8 cellular contexts compared by ENCODE assay signal in the genomic region with DNA sequence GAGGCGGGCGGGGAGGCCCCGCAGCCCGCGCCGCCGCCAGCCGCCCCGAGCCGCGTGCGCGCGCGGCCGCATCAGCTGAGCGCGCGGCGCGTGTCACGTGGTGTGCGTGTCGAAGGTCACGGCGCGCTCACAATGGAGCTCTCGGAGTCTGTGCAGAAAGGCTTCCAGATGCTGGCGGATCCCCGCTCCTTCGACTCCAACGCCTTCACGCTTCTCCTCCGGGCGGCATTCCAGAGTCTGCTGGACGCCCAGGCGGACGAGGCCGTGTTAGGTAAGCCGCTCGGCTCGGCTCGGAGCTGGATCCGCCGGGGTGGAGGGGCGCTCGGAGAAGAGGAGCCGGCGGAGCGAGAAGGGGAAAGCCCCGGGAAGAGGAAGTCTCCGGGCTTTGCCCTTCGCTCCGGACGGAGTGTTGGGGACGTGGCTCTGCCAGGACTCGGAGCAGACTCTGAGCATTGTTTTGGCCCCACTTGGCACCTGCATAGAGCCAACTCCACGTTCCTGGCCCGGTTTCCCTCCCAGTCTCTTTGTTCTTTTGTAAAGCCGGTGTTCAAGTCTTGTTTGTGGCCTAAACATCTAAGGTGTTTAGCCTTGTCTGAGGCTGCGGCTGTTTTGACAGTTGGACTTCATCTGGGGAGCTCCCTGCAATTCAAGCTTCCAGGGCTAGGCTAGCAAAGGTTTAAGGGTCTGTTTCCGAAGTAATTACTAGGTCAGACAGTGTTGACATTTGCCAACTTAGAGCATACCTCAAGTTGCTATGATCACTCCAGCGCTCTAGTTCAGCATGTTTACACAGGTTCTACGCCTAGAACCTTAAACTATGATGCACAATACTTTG. TPM values are rescaled to one million over a fixed set of nuclear protein-coding genes. Genes with fewer than 3 reads are reported as not detected.
DNase-seq lines count a peak whose midpoint lies in the region; ATAC-seq and TF ChIP-seq lines count a peak whose summit lies in the region.

A gene (plus strand): TSS at position 103 of the 835 bp plus-strand sequence. CDS start 30 bp downstream, at position 133.

- H3K27me3 ChIP-seq in BE2C (no peaks in the 10 kb centered on the region), dorsolateral prefrontal cortex (no peaks in the 10 kb centered on the region), liver (ENCODE audit: control insufficient read depth in 4 of 4, insufficient read depth in 4 of 4, low read length in 3 of 4) (no peaks in the 10 kb centered on the region)

- WGBS in liver, result under 1% methylated on average over 64 of the region's 64 CpGs

- peak within 1 kb of the TSS; percentile 89 to 98 for H3K9ac ChIP-seq in liver (ENCODE audit: low read depth in 1 of 2, low read length in 2 of 2)

- DNase-seq in BE2C (peak; percentile 84), NCI-H526 treated with DMSO at 0.1 percent for 48 hours (lab: John Stamatoyannopoulos, UW) (peak; percentile 74), dorsolateral prefrontal cortex (peak; percentile 78 to 91 (median 88))
- DNase-seq in activated CD4-positive, alpha-beta T cell treated with anti-CD3 and anti-CD28 coated beads, Interleukin-2, amount 50 U/mL, for 1 hour, result peak; percentile 75
- DNase-seq in stimulated activated CD4-positive, alpha-beta T cell treated with anti-CD3 and anti-CD28 coated beads, Interleukin-4, amount 100 ng/mL, for 48 hours (ENCODE audit: low read depth in 2 of 2), result peak; percentile 63 to 73

- H3K36me3 ChIP-seq in BE2C (no peaks in the 10 kb centered on the region), liver (ENCODE audit: control insufficient read depth in 4 of 4, insufficient read depth in 3 of 4, low read depth in 1 of 4, low read length in 3 of 4) (no peaks in the 10 kb centered on the region)

- TF ChIP-seq RAD21 in liver (IDR thresholded peaks at IDR 0.05), result peak in 1 of 2 donors; percentile 34

- ATAC-seq in GM18909 (IDR thresholded peaks at IDR 0.05; ENCODE audit: poor library complexity, unreplicated experiment) (peak; percentile 66), HG03135 (IDR thresholded peaks at IDR 0.05; ENCODE audit: unreplicated experiment) (peak; percentile 59)

- intact Hi-C loops in dorsolateral prefrontal cortex (cut with DNase I), result loop anchor here (1.0 to 5.0 kb wide), 3 partner anchors 64 to 314 kb away; a partner anchor contains a TSS

- H3K4me1 ChIP-seq in BE2C (no peaks in the 10 kb centered on the region), liver (ENCODE audit: control insufficient read depth in 4 of 4, insufficient read depth in 4 of 4, low read length in 3 of 4) (peaks cover 0 to 34% (median 19%) of the 10 kb centered on the region in 4 donors)

- peak within 1 kb of the TSS; percentile 94 for H3K4me3 ChIP-seq in BE2C (ENCODE audit: low read depth, low read length)
- peak within 1 kb of the TSS; percentile 63 to 98 (median 90) for H3K4me3 ChIP-seq in dorsolateral prefrontal cortex
- H3K4me3 ChIP-seq in liver (ENCODE audit: low read depth in 1 of 3, low read length in 3 of 3), result peak within 1 kb of the TSS; percentile 81 to 96 (median 87)

- H3K27ac ChIP-seq in dorsolateral prefrontal cortex (peak within 1 kb of the TSS; percentile 90 to 99 (median 97)), liver (ENCODE audit: low read depth in 1 of 2, low read length in 2 of 2) (peak within 1 kb of the TSS; percentile 73 to 91)

- no peaks in the 10 kb centered on the region for H3K9me3 ChIP-seq in BE2C
- no peaks in the 10 kb centered on the region for H3K9me3 ChIP-seq in liver (ENCODE audit: control insufficient read depth in 4 of 4, low read length in 3 of 4)

- TF ChIP-seq CTCF in BE2C (IDR thresholded peaks at IDR 0.05; ENCODE audit: low read depth, low read length) (no peak), dorsolateral prefrontal cortex (IDR thresholded peaks at IDR 0.05 in 54 of 56, conservative IDR thresholded peaks at IDR 0.05 in 2 of 56; ENCODE audit: low read depth in 1 of 56, partially characterized antibody in 56 of 56) (peak in 2 of 56 donors; percentile 2 to 25), liver (IDR thresholded peaks at IDR 0.05; ENCODE audit: low read depth, low read length, missing input control) (no peak)

TF ChIP-seq in liver, 16 proteins besides CTCF, POLR2A, EP300 and RAD21:
- TF ChIP-seq TAF1 (conservative IDR thresholded peaks at IDR 0.05), result peak; percentile 15
- peak; percentile 48 to 61 for TF ChIP-seq HNF4A (conservative IDR thresholded peaks at IDR 0.05)
- TF ChIP-seq YY1 (IDR thresholded peaks at IDR 0.05), result peak; percentile 72
- TF ChIP-seq FOXA2 (IDR thresholded peaks at IDR 0.05), result peak; percentile 37
- TF ChIP-seq SP1 (IDR thresholded peaks at IDR 0.05), result peak; percentile 71
- TF ChIP-seq GABPA (IDR thresholded peaks at IDR 0.05 in 1 of 2, conservative IDR thresholded peaks at IDR 0.05 in 1 of 2), result peak; percentile 37 to 82
- no peak for TF ChIP-seq FOXA1 (IDR thresholded peaks at IDR 0.05)
- peak in 1 of 2 donors; percentile 38 for TF ChIP-seq RXRA (IDR thresholded peaks at IDR 0.05)
- TF ChIP-seq, protein P1, sequence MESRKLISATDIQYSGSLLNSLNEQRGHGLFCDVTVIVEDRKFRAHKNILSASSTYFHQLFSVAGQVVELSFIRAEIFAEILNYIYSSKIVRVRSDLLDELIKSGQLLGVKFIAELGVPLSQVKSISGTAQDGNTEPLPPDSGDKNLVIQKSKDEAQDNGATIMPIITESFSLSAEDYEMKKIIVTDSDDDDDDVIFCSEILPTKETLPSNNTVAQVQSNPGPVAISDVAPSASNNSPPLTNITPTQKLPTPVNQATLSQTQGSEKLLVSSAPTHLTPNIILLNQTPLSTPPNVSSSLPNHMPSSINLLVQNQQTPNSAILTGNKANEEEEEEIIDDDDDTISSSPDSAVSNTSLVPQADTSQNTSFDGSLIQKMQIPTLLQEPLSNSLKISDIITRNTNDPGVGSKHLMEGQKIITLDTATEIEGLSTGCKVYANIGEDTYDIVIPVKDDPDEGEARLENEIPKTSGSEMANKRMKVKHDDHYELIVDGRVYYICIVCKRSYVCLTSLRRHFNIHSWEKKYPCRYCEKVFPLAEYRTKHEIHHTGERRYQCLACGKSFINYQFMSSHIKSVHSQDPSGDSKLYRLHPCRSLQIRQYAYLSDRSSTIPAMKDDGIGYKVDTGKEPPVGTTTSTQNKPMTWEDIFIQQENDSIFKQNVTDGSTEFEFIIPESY (IDR thresholded peaks at IDR 0.05), result no peak
- TF ChIP-seq NR2F2 (IDR thresholded peaks at IDR 0.05), result peak; percentile 66
- TF ChIP-seq EGR1 (IDR thresholded peaks at IDR 0.05; ENCODE audit: low read depth in 2 of 2), result no peak

RNA-seq across cellular contexts. Expression of the gene that starts here (rescaled TPM):
- polyA plus RNA-seq in BE2C (2012; ENCODE audit: insufficient read depth, insufficient read length, low read depth), result 62.5 TPM
- total RNA-seq in dorsolateral prefrontal cortex (10 to 100 TPM; 26.2 to 65.4 (median 41.7) TPM), liver (10 to 100 TPM; 18.3 to 30.8 TPM)
- 10 to 100 TPM; 20.9 to 62.0 TPM for polyA plus RNA-seq in liver

Comparison
In these comparisons a context has a peak if more than half of its experiments do, and no peak if none do; other contexts are left out.
1. Peak in every context shown above with its lines: DNase-seq, ATAC-seq, H3K4me3 ChIP-seq and H3K27ac ChIP-seq.